Comparison of ENCODE assay signal across 8 cellular contexts in genomic region chr18:62523255-62523588, GRCh38. TPM values are rescaled to one million over a fixed set of nuclear protein-coding genes. Genes with fewer than 3 reads are reported as not detected.
A peak's percentile ranks its signal among the peaks of the same experiment; 100 is the strongest.
DNase-seq lines count a peak whose midpoint lies in the region; ATAC-seq, FAIRE-seq and TF ChIP-seq lines count a peak whose summit lies in the region.

No MANE protein-coding gene starts in this region.

- H4K91ac ChIP-seq in H1 (replicated peaks; ENCODE audit: insufficient read length, low read length): no peak overlapping the region

- no peak overlapping the region for H2AK5ac ChIP-seq in H1 (ENCODE audit: low read depth, low read length)

- CTCF ChIA-PET in H1 (lab: Charles Lee; ENCODE audit: partially characterized antibody): interaction anchor here (1.9 kb wide), 1 partner anchor 64 kb away, joined by 4 read pairs; no protein-coding TSS in a partner anchor

- no peak overlapping the region for H2BK12ac ChIP-seq in H1 (ENCODE audit: low read depth, low read length)

- DNase-seq in CD4-positive, CD25-positive, alpha-beta regulatory T cell: no peak
- DNase-seq in Karpas-422 (no peak), H1 (ENCODE audit: low read depth in 1 of 2, low spot score in 2 of 2) (no peak), SKM-1 treated with dmso at 0.1 percent for 144 hours (lab: John Stamatoyannopoulos, UW; ENCODE audit: unreplicated experiment) (no peak), T-helper 2 cell (no peak), midbrain (lab: John Stamatoyannopoulos, UW) (no peak)

- no peak for FAIRE-seq in H1 (lab: Jason Lieb, UNC)

- H3K18ac ChIP-seq in H1 (ENCODE audit: extremely low read depth, low read length): no peak overlapping the region

- H3K36me3 ChIP-seq in CD4-positive, CD25-positive, alpha-beta regulatory T cell (ENCODE audit: control insufficient read depth, insufficient read depth, low read length): no peaks in the 10 kb centered on the region
- H3K36me3 ChIP-seq in Karpas-422 (ENCODE audit: insufficient read depth, low read length) (no peaks in the 10 kb centered on the region), H1 (ENCODE audit: control insufficient read depth in 2 of 4, insufficient read depth in 4 of 4, low read length in 3 of 4) (no peaks in the 10 kb centered on the region), parathyroid adenoma (ENCODE audit: control insufficient read depth, insufficient read depth, low read length) (no peaks in the 10 kb centered on the region)

- H3K4me2 ChIP-seq in Karpas-422 (ENCODE audit: low read depth, low read length, poor library complexity, severe bottlenecking) (peak overlapping the region; percentile 94), H1 (ENCODE audit: insufficient read depth in 1 of 2, low read depth in 2 of 2, low read length in 2 of 2) (peak overlapping the region in 1 of 2 experiments; percentile 83; a peak in 1 of 4 replicates), parathyroid adenoma (ENCODE audit: low read length) (no peak overlapping the region)

- no peak for TF ChIP-seq CTCF in H1 (IDR thresholded peaks at IDR 0.05; ENCODE audit: control extremely low read depth in 1 of 3, insufficient read depth in 1 of 3, low read depth in 1 of 3, low read length in 3 of 3)
- TF ChIP-seq CTCF in parathyroid adenoma (IDR thresholded peaks at IDR 0.05): no peak

- no peak overlapping the region for H2BK120ac ChIP-seq in H1 (replicated peaks; ENCODE audit: low read depth, low read length)

- H3K4me1 ChIP-seq in CD4-positive, CD25-positive, alpha-beta regulatory T cell (ENCODE audit: control insufficient read depth, insufficient read depth, low read length, poor library complexity, severe bottlenecking): peaks cover 32% of the 10 kb centered on the region
- H3K4me1 ChIP-seq in Karpas-422 (ENCODE audit: low read length): peaks cover 21% of the 10 kb centered on the region
- peaks cover 0 to 11% (median 6%) of the 10 kb centered on the region in 4 experiments; a peak in 6 of 7 replicates for H3K4me1 ChIP-seq in H1 (replicated peaks in 1 of 4; ENCODE audit: control insufficient read depth in 3 of 4, insufficient read depth in 4 of 4, low read length in 3 of 4)
- peaks cover 9% of the 10 kb centered on the region for H3K4me1 ChIP-seq in parathyroid adenoma

- H4K8ac ChIP-seq in H1 (ENCODE audit: extremely low read depth, insufficient read depth, low read length): no peak overlapping the region

- no peak overlapping the region for H4K5ac ChIP-seq in H1 (ENCODE audit: insufficient read length, low read depth, low read length)

- no peaks in the 10 kb centered on the region for H3K9me2 ChIP-seq in Karpas-422 (replicated peaks; ENCODE audit: insufficient read depth, low read length)

- peaks cover 0 to 1% (median 0%) of the 10 kb centered on the region in 7 donors for H3K9me3 Mint-ChIP-seq in CD4-positive, CD25-positive, alpha-beta regulatory T cell

- peak overlapping the region; percentile 87 for H3K27ac ChIP-seq in CD4-positive, CD25-positive, alpha-beta regulatory T cell (ENCODE audit: insufficient read depth, low read length, poor library complexity, severe bottlenecking)
- H3K27ac ChIP-seq in Karpas-422 (ENCODE audit: low read length) (no peak overlapping the region), H1 (ENCODE audit: low read depth, low read length) (no peak overlapping the region), parathyroid adenoma (peak overlapping the region; percentile 93)

- H3K14ac ChIP-seq in H1 (ENCODE audit: insufficient read length): no peak overlapping the region

- no peak overlapping the region for H3K4me3 ChIP-seq in CD4-positive, CD25-positive, alpha-beta regulatory T cell (ENCODE audit: low read depth, low read length)
- H3K4me3 ChIP-seq in Karpas-422 (ENCODE audit: low read length) (no peak overlapping the region; the same call in 1 of the 2 replicates), H1 (ENCODE audit: extremely low read depth in 1 of 4, insufficient read depth in 2 of 4, low read depth in 3 of 4, low read length in 4 of 4) (peak overlapping the region; percentile 50 to 85 (median 84); a peak in 5 of 8 replicates), parathyroid adenoma (ENCODE audit: low read depth, low read length) (no peak overlapping the region)

- H3K79me2 ChIP-seq in Karpas-422 (ENCODE audit: low read length) (peaks cover 44% of the 10 kb centered on the region), H1 (ENCODE audit: control insufficient read depth in 1 of 2, insufficient read depth in 2 of 2, low read length in 2 of 2) (peaks cover 0 to 16% of the 10 kb centered on the region in 2 experiments; a peak in 2 of 4 replicates), parathyroid adenoma (peaks cover 15% of the 10 kb centered on the region)

- TF ChIP-seq RAD21 in H1 (IDR thresholded peaks at IDR 0.05 in 1 of 2, conservative IDR thresholded peaks at IDR 0.05 in 1 of 2; ENCODE audit: low read depth in 2 of 2, low read length in 2 of 2): no peak

- H3K23ac ChIP-seq in H1 (ENCODE audit: insufficient read length): no peak overlapping the region

- peaks cover 14 to 48% (median 34%) of the 10 kb centered on the region in 4 donors for H3K4me1 Mint-ChIP-seq in CD4-positive, CD25-positive, alpha-beta regulatory T cell

- H2AFZ ChIP-seq in Karpas-422 (ENCODE audit: low read length) (no peak overlapping the region), H1 (ENCODE audit: low read length) (no peak overlapping the region), parathyroid adenoma (no peak overlapping the region)

- H2BK20ac ChIP-seq in H1 (ENCODE audit: low read length): no peak overlapping the region

- peaks cover 7% of the 10 kb centered on the region for H3K27me3 Mint-ChIP-seq in CD4-positive, CD25-positive, alpha-beta regulatory T cell

- no peaks in the 10 kb centered on the region for H3K9me3 ChIP-seq in CD4-positive, CD25-positive, alpha-beta regulatory T cell (ENCODE audit: control insufficient read depth in 2 of 2, low read length in 2 of 2)
- no peaks in the 10 kb centered on the region for H3K9me3 ChIP-seq in Karpas-422 (ENCODE audit: low read length)
- no peaks in the 10 kb centered on the region for H3K9me3 ChIP-seq in H1 (ENCODE audit: insufficient read depth in 2 of 2, low read depth in 1 of 2, low read length in 1 of 2)
- H3K9me3 ChIP-seq in parathyroid adenoma (ENCODE audit: control insufficient read depth, low read length): no peaks in the 10 kb centered on the region

- H3K23me2 ChIP-seq in H1 (ENCODE audit: low read depth, low read length): peaks cover 20% of the 10 kb centered on the region; the same call in 1 of the 2 replicates

- H3K9ac ChIP-seq in Karpas-422 (ENCODE audit: low read length) (0 out of 2 replicates have a peak overlapping the region, but pooled peaks have one; percentile 94), H1 (replicated peaks in 1 of 4; ENCODE audit: extremely low read depth in 1 of 4, low read depth in 3 of 4, low read length in 3 of 4) (no peak overlapping the region), parathyroid adenoma (no peak overlapping the region)

- no peak for TF ChIP-seq EP300 in H1 (IDR thresholded peaks at IDR 0.05; ENCODE audit: borderline replicate concordance in 1 of 2, low read depth in 2 of 2, low read length in 2 of 2)

- POLR2A ChIA-PET in H1 (lab: Charles Lee; ENCODE audit: partially characterized antibody): interaction anchor here (1.9 kb wide), 1 partner anchor 86 kb away, joined by 4 read pairs; no protein-coding TSS in a partner anchor

- H4K20me1 ChIP-seq in Karpas-422 (ENCODE audit: insufficient read depth, low read depth, low read length) (no peaks in the 10 kb centered on the region), H1 (replicated peaks in 1 of 2; ENCODE audit: control insufficient read depth in 1 of 2, insufficient read depth in 2 of 2, low read length in 2 of 2) (peaks cover 8 to 19% of the 10 kb centered on the region in 2 experiments)

- TF ChIP-seq POLR2A in H1 (IDR thresholded peaks at IDR 0.05; ENCODE audit: control extremely low read depth in 1 of 2, low read depth in 2 of 2, low read length in 2 of 2): no peak

- H3K4me3 Mint-ChIP-seq in CD4-positive, CD25-positive, alpha-beta regulatory T cell: peak overlapping the region in 2 of 4 donors; percentile 59 to 98

- no peak overlapping the region for H3K27ac Mint-ChIP-seq in CD4-positive, CD25-positive, alpha-beta regulatory T cell

- peaks cover 4% of the 10 kb centered on the region for H3K36me3 Mint-ChIP-seq in CD4-positive, CD25-positive, alpha-beta regulatory T cell

- no peak for ATAC-seq in CD4-positive, CD25-positive, alpha-beta regulatory T cell (ENCODE audit: low read depth in 2 of 2)
- ATAC-seq in HG02759 (IDR thresholded peaks at IDR 0.05; ENCODE audit: unreplicated experiment): no peak

- no peak overlapping the region for H3K56ac ChIP-seq in H1 (replicated peaks; ENCODE audit: insufficient read length, low read depth, low read length)

- H3K4ac ChIP-seq in H1 (replicated peaks; ENCODE audit: insufficient read length, low read depth, low read length): no peak overlapping the region

- H3K27me3 ChIP-seq in CD4-positive, CD25-positive, alpha-beta regulatory T cell (ENCODE audit: control insufficient read depth, insufficient read depth, low read length): no peaks in the 10 kb centered on the region
- H3K27me3 ChIP-seq in Karpas-422 (ENCODE audit: low read length): no peaks in the 10 kb centered on the region
- H3K27me3 ChIP-seq in H1 (replicated peaks in 1 of 4; ENCODE audit: control insufficient read depth in 3 of 4, extremely low read depth in 1 of 4, insufficient read depth in 3 of 4, low read length in 3 of 4): peaks cover 0 to 29% (median 17%) of the 10 kb centered on the region in 4 experiments; a peak in 6 of 7 replicates
- no peaks in the 10 kb centered on the region for H3K27me3 ChIP-seq in parathyroid adenoma (ENCODE audit: control insufficient read depth, insufficient read depth, low read length)

- H2BK5ac ChIP-seq in H1 (ENCODE audit: low read depth, low read length): 0 out of 2 replicates have a peak overlapping the region, but pooled peaks have one; percentile 91

- no peak overlapping the region for H2BK15ac ChIP-seq in H1 (ENCODE audit: low read length)

- no peaks in the 10 kb centered on the region for H3K79me1 ChIP-seq in H1 (ENCODE audit: low read depth, low read length)

- no CpG with 5 or more reads among the region's 62 CpGs for WGBS in H1 (ENCODE audit: extremely low coverage in 1 of 2, insufficient coverage in 1 of 2, insufficient read length in 1 of 2, insufficient replicate concordance in 2 of 2, low coverage in 1 of 2, low lambda C conversion rate in 2 of 2, missing lambda C conversion rate in 1 of 2), 2 experiments

RNA-seq across cellular contexts. Expression of gene ZCCHC2, which starts 0.4 kb away (rescaled TPM):
- total RNA-seq in CD4-positive, CD25-positive, alpha-beta regulatory T cell: 82.5 TPM
- polyA plus RNA-seq in CD4-positive, CD25-positive, alpha-beta regulatory T cell: 1 to 10 TPM; 1.7 to 2.2 (median 2.0) TPM
- 20.6 and 42.6 TPM in 2 replicates for total RNA-seq in Karpas-422 (2014; rRNA removed; shearing (Covaris generic); ENCODE audit: low replicate concordance)
- 16.6 and 18.6 TPM in 2 replicates for total RNA-seq in H1 (2021; fragmentation: NEBNext Ultra II Directional; extraction: Animal tissue kit (Norgen Biotek cat#: 25700))
- polyA plus RNA-seq in H1 (2011; rRNA removed): 12.2 and 13.5 TPM in 2 replicates
- 8.9 TPM for polyA plus RNA-seq in H1 (2011; cell fraction: cytosol; rRNA removed)
- polyA plus RNA-seq in H1 (2011; cell fraction: nucleus; rRNA removed): 13.0 TPM
- 7.1 to 10.6 TPM (median 9.3 TPM) in 4 replicates for polyA plus RNA-seq in H1 (2012, experiment 1 of 2)
- polyA plus RNA-seq in H1 (2012, experiment 2 of 2): 3.5 TPM
- polyA plus RNA-seq in H1 (2013, experiment 1 of 2): 7.0 TPM
- 7.5 TPM for polyA plus RNA-seq in H1 (2013, experiment 2 of 2)
- polyA minus RNA-seq in H1 (2011; rRNA and poly(A)+ RNA removed): 33.3 and 35.5 TPM in 2 replicates
- polyA minus RNA-seq in H1 (2011; cell fraction: cytosol; rRNA and poly(A)+ RNA removed): 19.5 TPM
- 38.6 TPM for polyA minus RNA-seq in H1 (2011; cell fraction: nucleus; rRNA and poly(A)+ RNA removed)

Comparison
In these comparisons a context has a peak if more than half of its experiments do, and no peak if none do; other contexts are left out.
1. H3K27ac ChIP-seq: peak in CD4-positive, CD25-positive, alpha-beta regulatory T cell (single experiment) and parathyroid adenoma (single experiment); none in Karpas-422 (single experiment) and H1 (single experiment).
2. H3K4me3 ChIP-seq: peak in H1 (4 of 4); none in CD4-positive, CD25-positive, alpha-beta regulatory T cell (single experiment), Karpas-422 (single experiment) and parathyroid adenoma (single experiment).